Comparison of ENCODE assay signal across 1 cellular context in the genomic region with DNA sequence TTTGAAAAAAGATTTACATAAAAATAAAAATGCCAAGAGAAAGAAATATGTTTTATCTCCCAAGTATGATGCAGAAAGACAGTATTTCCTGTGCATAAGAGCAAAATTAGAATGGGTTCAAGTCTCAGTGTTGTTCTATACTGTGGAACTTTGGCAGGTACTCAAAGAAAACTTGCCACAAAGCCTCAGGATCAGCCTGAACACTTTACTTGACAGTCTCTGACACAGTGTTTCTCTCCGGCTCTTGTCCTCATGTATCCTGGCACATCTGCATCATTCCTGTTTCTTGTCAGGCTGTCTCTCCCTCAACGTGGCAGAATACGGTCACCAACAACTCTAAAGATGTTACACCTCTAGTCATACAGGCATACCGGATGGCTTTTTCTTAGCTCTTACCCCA.
TF ChIP-seq lines count a peak whose summit lies in the region.

No MANE protein-coding gene starts in this region.

TF ChIP-seq in IMR-90, 13 proteins besides CTCF, POLR2A, EP300 and RAD21:
- TF ChIP-seq CEBPB (IDR thresholded peaks at IDR 0.05; ENCODE audit: low read depth, low read length) (no peak), MAFK (IDR thresholded peaks at IDR 0.05; ENCODE audit: low read depth, low read length) (no peak), CHD1 (IDR thresholded peaks at IDR 0.05; ENCODE audit: low read depth, low read length) (no peak), MXI1 (IDR thresholded peaks at IDR 0.05; ENCODE audit: borderline replicate concordance, low read depth, low read length) (no peak), FOS (IDR thresholded peaks at IDR 0.05; ENCODE audit: low read depth, low read length) (no peak), RCOR1 (IDR thresholded peaks at IDR 0.05; ENCODE audit: insufficient replicate concordance, low read length) (no peak), SMC3 (IDR thresholded peaks at IDR 0.05; ENCODE audit: low read depth, low read length) (no peak), BHLHE40 (IDR thresholded peaks at IDR 0.05; ENCODE audit: low read depth, low read length) (no peak), ELK1 (IDR thresholded peaks at IDR 0.05; ENCODE audit: borderline replicate concordance, low read depth, low read length) (no peak), MAZ (IDR thresholded peaks at IDR 0.05; ENCODE audit: borderline replicate concordance, low read depth, low read length) (no peak), NFE2L2 (IDR thresholded peaks at IDR 0.05; ENCODE audit: low read depth, low read length) (no peak), RFX5 (IDR thresholded peaks at IDR 0.05; ENCODE audit: low read depth, low read length) (no peak)
- TF ChIP-seq, protein P1, sequence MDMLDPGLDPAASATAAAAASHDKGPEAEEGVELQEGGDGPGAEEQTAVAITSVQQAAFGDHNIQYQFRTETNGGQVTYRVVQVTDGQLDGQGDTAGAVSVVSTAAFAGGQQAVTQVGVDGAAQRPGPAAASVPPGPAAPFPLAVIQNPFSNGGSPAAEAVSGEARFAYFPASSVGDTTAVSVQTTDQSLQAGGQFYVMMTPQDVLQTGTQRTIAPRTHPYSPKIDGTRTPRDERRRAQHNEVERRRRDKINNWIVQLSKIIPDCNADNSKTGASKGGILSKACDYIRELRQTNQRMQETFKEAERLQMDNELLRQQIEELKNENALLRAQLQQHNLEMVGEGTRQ (IDR thresholded peaks at IDR 0.05; ENCODE audit: low read depth, low read length) = no peak
